In genomic region chr19:15702590-15702930, GRCh38 we compare ENCODE assay signal across 9 cellular contexts. TPM values are rescaled to one million over a fixed set of nuclear protein-coding genes. Genes with fewer than 3 reads are reported as not detected.
DNase-seq lines count a peak whose midpoint lies in the region; ATAC-seq, FAIRE-seq and TF ChIP-seq lines count a peak whose summit lies in the region.
"Had no signal": no experiment of that assay in that cellular context is flagged by ENCODE, and none has a peak within 500 bp of the region (broad histone marks: within the 10 kb centered on the region; RNA-seq: fewer than 3 reads in every experiment).

No MANE protein-coding gene starts in this region.

- WGBS in pancreas, 2 donors, result 5 to 8% methylated on average over 6 of the region's 6 CpGs

- intact Hi-C loops in pancreas (cut with DNase I), result no loop called here

- no peaks in the 10 kb centered on the region for H3K36me3 ChIP-seq in HEK293 (ENCODE audit: control insufficient read depth in 2 of 2, insufficient read depth in 1 of 2, low read length in 2 of 2)
- no peaks in the 10 kb centered on the region for H3K36me3 ChIP-seq in OCI-LY3 (replicated peaks; ENCODE audit: low read depth, low read length)
- H3K36me3 ChIP-seq in pancreas, result no peaks in the 10 kb centered on the region

- no peak overlapping the region for H3K9ac ChIP-seq in OCI-LY3 (ENCODE audit: low read length)

- peaks cover 9% of the 10 kb centered on the region; the same call in 1 of the 2 replicates for H3K27me3 ChIP-seq in OCI-LY3 (ENCODE audit: low read depth, low read length)
- no peaks in the 10 kb centered on the region for H3K27me3 ChIP-seq in pancreas

- H4K20me1 ChIP-seq in OCI-LY3 (ENCODE audit: insufficient read depth, low read length), result no peaks in the 10 kb centered on the region

- no peak for TF ChIP-seq POLR2A in erythroblast (IDR thresholded peaks at IDR 0.05; ENCODE audit: low read length)

- CTCF ChIA-PET in HEK293 (lab: Yijun Ruan, JAX), result interaction anchor here (1.0 kb wide), 1 partner anchor 20 kb away, joined by 3 read pairs; no protein-coding TSS in a partner anchor

- DNase-seq in AML-193 (lab: John Stamatoyannopoulos, UW) (peak; percentile 95), erythroblast (lab: John Stamatoyannopoulos, UW) (peak; percentile 50 to 57), pancreas (peak; percentile 36 to 74 (median 54)), G401 (ENCODE audit: low spot score) (no peak)

- H3K4me1 ChIP-seq in HEK293 (ENCODE audit: control insufficient read depth, insufficient read depth, low read length) (peaks cover 7% of the 10 kb centered on the region; the same call in 1 of the 2 replicates), OCI-LY3 (ENCODE audit: low read length) (no peaks in the 10 kb centered on the region), pancreas (no peaks in the 10 kb centered on the region)

- in situ Hi-C loops in G401 (cut with HindIII; ENCODE audit: low sequenced_read_pairs), result no loop called here

- no peaks in the 10 kb centered on the region for H3K9me3 ChIP-seq in HEK293 (ENCODE audit: control insufficient read depth, insufficient read depth, low read depth, low read length)
- no peaks in the 10 kb centered on the region for H3K9me3 ChIP-seq in OCI-LY3 (ENCODE audit: insufficient read depth, low read length)
- no peaks in the 10 kb centered on the region for H3K9me3 ChIP-seq in pancreas

- POLR2A ChIA-PET in HEK293 (lab: Yijun Ruan, JAX), result no interaction called here

- no peaks in the 10 kb centered on the region for H3K79me2 ChIP-seq in OCI-LY3 (ENCODE audit: low read length)

- H3K27ac ChIP-seq in HEK293 (ENCODE audit: extremely low read depth, low read depth, low read length), result no peak overlapping the region
- no peak overlapping the region for H3K27ac ChIP-seq in OCI-LY3 (ENCODE audit: low read length)
- no peak overlapping the region for H3K27ac ChIP-seq in pancreas

- no peak overlapping the region for H3K4me2 ChIP-seq in OCI-LY3 (ENCODE audit: low read length)

- peak; percentile 46 to 92 (median 80) for ATAC-seq in pancreas
- no peak for ATAC-seq in GM21619 (IDR thresholded peaks at IDR 0.05; ENCODE audit: unreplicated experiment)
- no peak for ATAC-seq in HG03196 (IDR thresholded peaks at IDR 0.05; ENCODE audit: unreplicated experiment)

- no peak overlapping the region for H3K4me3 ChIP-seq in HEK293 (ENCODE audit: low read depth, low read length)
- no peak overlapping the region for H3K4me3 ChIP-seq in OCI-LY3 (ENCODE audit: low read length)
- no peak overlapping the region for H3K4me3 ChIP-seq in pancreas

- no peak for TF ChIP-seq CTCF in HEK293 (tag by site-specific recombination; IDR thresholded peaks at IDR 0.05)
- peak; percentile 6; the same call in 1 of the 2 replicates for TF ChIP-seq CTCF in OCI-LY3 (IDR thresholded peaks at IDR 0.05; ENCODE audit: low read depth, low read length)
- TF ChIP-seq CTCF in pancreas (IDR thresholded peaks at IDR 0.05), result no peak

- FAIRE-seq in pancreas (lab: Jason Lieb, UNC), result no peak
- FAIRE-seq: GM18507 had no signal

- no peak overlapping the region for H2AFZ ChIP-seq in OCI-LY3 (ENCODE audit: low read depth, low read length)

TF ChIP-seq in HEK293, 187 proteins besides CTCF, POLR2A, EP300 and RAD21 (continues in another document):
- no peak for TF ChIP-seq ZNF449 (tag by site-specific recombination; IDR thresholded peaks at IDR 0.05)
- peak; percentile 55; the same call in 1 of the 2 replicates for TF ChIP-seq ZBTB44 (tag by site-specific recombination; IDR thresholded peaks at IDR 0.05)
- no peak for TF ChIP-seq ZNF114 (tag by site-specific recombination; IDR thresholded peaks at IDR 0.05)
- no peak for TF ChIP-seq ZNF138 (tag by site-specific recombination; IDR thresholded peaks at IDR 0.05; ENCODE audit: borderline replicate concordance)
- no peak for TF ChIP-seq KLF16 (tag by site-specific recombination; IDR thresholded peaks at IDR 0.05)
- TF ChIP-seq ZNF223 (tag by site-specific recombination; IDR thresholded peaks at IDR 0.05), result no peak
- peak; percentile 46; the same call in 1 of the 2 replicates for TF ChIP-seq PRDM4 (tag by site-specific recombination; IDR thresholded peaks at IDR 0.05)
- TF ChIP-seq ZNF530 (tag by site-specific recombination; IDR thresholded peaks at IDR 0.05; ENCODE audit: low read depth), result no peak
- TF ChIP-seq IKZF3 (tag by site-specific recombination; IDR thresholded peaks at IDR 0.05), result 0 out of 2 replicates have a peak, but pooled peaks have one; percentile 11

RNA-seq across cellular contexts. Expression of gene OR10H2, which starts 25.3 kb away (rescaled TPM):
- not detected for total RNA-seq in pancreas
- not detected for polyA plus RNA-seq in pancreas
- not detected in 2 replicates for total RNA-seq in G401 (2014; rRNA removed; shearing (Covaris generic))

RNA-seq across cellular contexts. Expression of gene CYP4F12, which starts 29.7 kb away (rescaled TPM):
- total RNA-seq in pancreas, result 1 to 10 TPM in 1 of 6 donors, under 1 TPM in 5; 0.28 to 2.0 (median 0.63) TPM
- polyA plus RNA-seq in pancreas, result 1 to 10 TPM; 3.4 to 6.1 TPM
- total RNA-seq in G401 (2014; rRNA removed; shearing (Covaris generic)), result 5.3 and 19.4 TPM in 2 replicates

RNA-seq across cellular contexts. Expression of gene OR10H3, which starts 35.2 kb away (rescaled TPM):
- total RNA-seq in pancreas, result not detected
- polyA plus RNA-seq in pancreas, result not detected
- total RNA-seq in G401 (2014; rRNA removed; shearing (Covaris generic)), result not detected in 2 replicates

Comparison
In these comparisons a context has a peak if more than half of its experiments do, and no peak if none do; other contexts are left out.
1. ATAC-seq: peak in pancreas (4 of 4); none in GM21619 (single experiment) and HG03196 (single experiment).